ENCODE assay signal across 16 cellular contexts in genomic region chr4:155495572-155496293, GRCh38.
"Had no signal": no experiment of that assay in that cellular context is flagged by ENCODE, and none has a peak within 500 bp of the region (broad histone marks: within the 10 kb centered on the region; RNA-seq: fewer than 3 reads in every experiment).

No MANE protein-coding gene starts in this region.

- H3K36me3 Mint-ChIP-seq: activated naive CD4-positive, alpha-beta T cell treated with anti-CD3 and anti-CD28 coated beads, Interleukin-2, amount 50 U/mL, for 24 hours; stimulated activated naive B cell treated with anti-CD40 and anti-IgM and Interleukin-4, amounts not matched to agents 10 μg/mL and 1 μg/mL and 100 μg/mL, for 72 hours had no signal

- H3K27me3 Mint-ChIP-seq: stimulated activated naive B cell treated with anti-CD40 and anti-IgM and Interleukin-4, amounts not matched to agents 10 μg/mL and 1 μg/mL and 100 μg/mL, for 72 hours had no signal

- H3K27ac Mint-ChIP-seq: activated naive CD4-positive, alpha-beta T cell treated with anti-CD3 and anti-CD28 coated beads, Interleukin-2, amount 50 U/mL, for 24 hours; activated T-cell treated with anti-CD3 and anti-CD28 coated beads, Interleukin-2, amount 50 U/mL, for 72 hours; stimulated activated naive B cell treated with anti-CD40 and anti-IgM and Interleukin-4, amounts not matched to agents 10 μg/mL and 1 μg/mL and 100 μg/mL, for 72 hours had no signal

- H3K27me3 ChIP-seq: dorsolateral prefrontal cortex, sigmoid colon, thyroid gland had no signal

- DNase-seq: activated CD4-positive, alpha-beta T cell treated with anti-CD3 and anti-CD28 coated beads, Interleukin-2, amount 50 U/mL, for 4 hours; activated effector memory CD4-positive, alpha-beta T cell treated with anti-CD3 and anti-CD28 coated beads, Interleukin-2, amount 50 U/mL, for 16 hours; activated T-cell treated with anti-CD3 and anti-CD28 coated beads, Interleukin-2, amount 50 U/mL, for 72 hours; dorsolateral prefrontal cortex; foreskin fibroblast; hypothalamus; mammary epithelial cell; sigmoid colon; stimulated activated naive B cell treated with anti-CD40 and anti-IgM and Interleukin-4, amounts not matched to agents 10 μg/mL and 1 μg/mL and 100 μg/mL, for 72 hours; T1000; thyroid gland had no signal

- H3K36me3 ChIP-seq: sigmoid colon, thyroid gland had no signal

- H3K4me3 Mint-ChIP-seq: activated naive CD4-positive, alpha-beta T cell treated with anti-CD3 and anti-CD28 coated beads, Interleukin-2, amount 50 U/mL, for 24 hours; activated T-cell treated with anti-CD3 and anti-CD28 coated beads, Interleukin-2, amount 50 U/mL, for 72 hours; neural crest cell; stimulated activated naive B cell treated with anti-CD40 and anti-IgM and Interleukin-4, amounts not matched to agents 10 μg/mL and 1 μg/mL and 100 μg/mL, for 72 hours had no signal

- H3K27ac ChIP-seq: dorsolateral prefrontal cortex, epithelial cell of prostate, sigmoid colon, thyroid gland had no signal

- H3K9me3 ChIP-seq: sigmoid colon, thyroid gland had no signal

- ATAC-seq: activated CD4-positive, CD25-positive, alpha-beta regulatory T cell treated with anti-CD3 and anti-CD28 coated beads, Interleukin-2, amount 50 U/mL, for 24 hours; activated T-cell treated with anti-CD3 and anti-CD28 coated beads, Interleukin-2, amount 50 U/mL, for 72 hours; left lobe of liver; stimulated activated naive B cell treated with anti-CD40 and anti-IgM and Interleukin-4, amounts not matched to agents 10 μg/mL and 1 μg/mL and 100 μg/mL, for 72 hours had no signal

- H3K4me3 ChIP-seq: sigmoid colon, thyroid gland had no signal

- H3K4me1 Mint-ChIP-seq: activated naive CD4-positive, alpha-beta T cell treated with anti-CD3 and anti-CD28 coated beads, Interleukin-2, amount 50 U/mL, for 24 hours; neural crest cell; stimulated activated naive B cell treated with anti-CD40 and anti-IgM and Interleukin-4, amounts not matched to agents 10 μg/mL and 1 μg/mL and 100 μg/mL, for 72 hours had no signal

- H3K9me3 Mint-ChIP-seq: activated naive CD4-positive, alpha-beta T cell treated with anti-CD3 and anti-CD28 coated beads, Interleukin-2, amount 50 U/mL, for 24 hours; activated T-cell treated with anti-CD3 and anti-CD28 coated beads, Interleukin-2, amount 50 U/mL, for 72 hours; neural crest cell; stimulated activated naive B cell treated with anti-CD40 and anti-IgM and Interleukin-4, amounts not matched to agents 10 μg/mL and 1 μg/mL and 100 μg/mL, for 72 hours had no signal

- H3K4me1 ChIP-seq: thyroid gland had no signal
